Comparison of ENCODE assay signal across 8 cellular contexts in the genomic region with DNA sequence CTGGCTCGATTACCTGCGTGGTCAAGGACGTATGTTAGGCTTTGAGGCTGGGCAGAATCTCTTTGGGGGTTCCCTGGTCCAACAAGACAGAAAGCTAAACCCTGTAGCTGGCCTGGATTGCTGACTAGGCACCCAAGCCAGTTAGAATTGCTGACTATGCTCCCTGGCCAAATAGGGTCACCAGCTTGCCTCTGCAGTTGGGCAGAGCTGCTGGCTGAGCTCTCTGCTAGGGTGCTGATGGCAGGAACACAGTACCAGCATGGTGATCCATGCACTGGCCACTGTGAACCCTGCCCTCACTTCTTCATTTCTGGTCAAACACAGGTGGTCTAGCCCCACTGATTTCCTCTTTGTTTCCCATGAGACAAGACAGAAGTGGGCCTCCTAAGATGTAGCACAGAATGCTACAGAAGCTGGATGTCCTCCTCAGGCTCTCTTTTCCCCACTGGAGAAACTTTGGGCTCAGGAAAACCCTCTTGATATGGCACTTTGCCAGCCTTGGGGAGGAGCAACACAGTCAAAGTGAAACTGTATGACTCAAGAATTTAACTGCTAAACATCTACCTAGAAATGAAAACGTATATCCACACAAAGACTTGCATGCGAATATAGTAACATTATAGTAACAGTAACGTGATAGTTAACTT.
A peak's percentile ranks its signal among the peaks of the same experiment; 100 is the strongest.
DNase-seq lines count a peak whose midpoint lies in the region; ATAC-seq and TF ChIP-seq lines count a peak whose summit lies in the region.

No MANE protein-coding gene starts in this region.

- peak overlapping the region; percentile 0 for H3K4me2 ChIP-seq in Loucy (ENCODE audit: low read depth, low read length, poor library complexity, severe bottlenecking)

- peak overlapping the region; percentile 83 to 93 for H3K27ac Mint-ChIP-seq in stimulated activated naive CD8-positive, alpha-beta T cell treated with anti-CD3 and anti-CD28 coated beads, Interleukin-15, amount 100 ng/mL, for 72 hours

- peaks cover 25% of the 10 kb centered on the region for H3K79me2 ChIP-seq in Loucy (ENCODE audit: insufficient read depth, low read length)

- H3K9me3 Mint-ChIP-seq in stimulated activated naive CD8-positive, alpha-beta T cell treated with anti-CD3 and anti-CD28 coated beads, Interleukin-15, amount 100 ng/mL, for 72 hours = peaks cover 38 to 46% of the 10 kb centered on the region in 2 donors

- ATAC-seq in stimulated activated naive CD8-positive, alpha-beta T cell treated with anti-CD3 and anti-CD28 coated beads, Interleukin-15, amount 100 ng/mL, for 72 hours = peak; percentile 75

- H3K9me2 ChIP-seq in Loucy (replicated peaks; ENCODE audit: low read depth, low read length) = no peaks in the 10 kb centered on the region

- H4K20me1 ChIP-seq in Loucy (ENCODE audit: insufficient read depth, low read length, poor library complexity, severe bottlenecking) = no peaks in the 10 kb centered on the region

- H3K27me3 ChIP-seq in Loucy (ENCODE audit: insufficient read depth, low read length, poor library complexity, severe bottlenecking) (no peaks in the 10 kb centered on the region), adipocyte (replicated peaks; ENCODE audit: control insufficient read depth, insufficient read depth, low read length) (no peaks in the 10 kb centered on the region)

- H3K9me3 ChIP-seq in Loucy (ENCODE audit: insufficient read depth, low read depth, low read length) (peaks cover 16% of the 10 kb centered on the region), adipocyte (ENCODE audit: control insufficient read depth, low read length) (no peaks in the 10 kb centered on the region)

- H3K4me1 ChIP-seq in Loucy (ENCODE audit: insufficient read depth, low read length, poor library complexity, severe bottlenecking) (peaks cover 17% of the 10 kb centered on the region), adipocyte (ENCODE audit: control insufficient read depth, insufficient read depth, low read length) (peaks cover 8% of the 10 kb centered on the region)

- H3K9ac ChIP-seq in Loucy (ENCODE audit: low read depth, low read length, poor library complexity, severe bottlenecking) (no peak overlapping the region), adipocyte (ENCODE audit: low read length) (no peak overlapping the region)

- H3K4me3 Mint-ChIP-seq in stimulated activated naive CD8-positive, alpha-beta T cell treated with anti-CD3 and anti-CD28 coated beads, Interleukin-15, amount 100 ng/mL, for 72 hours = peak overlapping the region; percentile 43 to 81

- H3K4me1 Mint-ChIP-seq in stimulated activated naive CD8-positive, alpha-beta T cell treated with anti-CD3 and anti-CD28 coated beads, Interleukin-15, amount 100 ng/mL, for 72 hours = peaks cover 79% of the 10 kb centered on the region

- no peaks in the 10 kb centered on the region for H3F3A ChIP-seq in Loucy (ENCODE audit: low read depth)

- peak; percentile 38 to 49 for DNase-seq in stimulated activated CD4-positive, alpha-beta T cell treated with anti-CD3 and anti-CD28 coated beads, Interleukin-2, amount 100 ng/mL, for 24 hours
- DNase-seq in stimulated activated CD4-positive, alpha-beta T cell treated with anti-CD3 and anti-CD28 coated beads, Interleukin-2, amount 100 ng/mL, for 48 hours = no peak
- peak; percentile 12 for DNase-seq in adipocyte (ENCODE audit: low read depth)
- peak; percentile 37 to 52 for DNase-seq in stimulated activated naive CD8-positive, alpha-beta T cell treated with anti-CD3 and anti-CD28 coated beads, Interleukin-15, amount 100 ng/mL, for 72 hours
- no peak for DNase-seq in Ammon's horn (ENCODE audit: low spot score)
- DNase-seq in hippocampal formation (lab: John Stamatoyannopoulos, UW) = no peak
- DNase-seq in NCI-H748 (lab: John Stamatoyannopoulos, UW; ENCODE audit: unreplicated experiment) = no peak

- H3K36me3 ChIP-seq in Loucy (ENCODE audit: insufficient read depth, low read length) = peaks cover 16% of the 10 kb centered on the region
- H3K36me3 ChIP-seq in adipocyte (ENCODE audit: control insufficient read depth, insufficient read depth, low read length, severe bottlenecking) = no peaks in the 10 kb centered on the region

- no peaks in the 10 kb centered on the region for H3K27me3 Mint-ChIP-seq in stimulated activated naive CD8-positive, alpha-beta T cell treated with anti-CD3 and anti-CD28 coated beads, Interleukin-15, amount 100 ng/mL, for 72 hours

- TF ChIP-seq CTCF in Loucy (conservative IDR thresholded peaks at IDR 0.05; ENCODE audit: low read length) = no peak

- H2AFZ ChIP-seq in Loucy (ENCODE audit: low read length) = no peak overlapping the region

- H3K4me3 ChIP-seq in Loucy (ENCODE audit: low read length, poor library complexity, severe bottlenecking) (no peak overlapping the region), adipocyte (ENCODE audit: low read length) (no peak overlapping the region)

Comparison
In these comparisons a context has a peak if more than half of its experiments do, and no peak if none do; other contexts are left out.
1. DNase-seq: peak in stimulated activated CD4-positive, alpha-beta T cell treated with anti-CD3 and anti-CD28 coated beads, Interleukin-2, amount 100 ng/mL, for 24 hours (2 of 2), adipocyte (single experiment) and stimulated activated naive CD8-positive, alpha-beta T cell treated with anti-CD3 and anti-CD28 coated beads, Interleukin-15, amount 100 ng/mL, for 72 hours (2 of 2); none in stimulated activated CD4-positive, alpha-beta T cell treated with anti-CD3 and anti-CD28 coated beads, Interleukin-2, amount 100 ng/mL, for 48 hours (0 of 2), Ammon's horn (single experiment), hippocampal formation (0 of 2) and NCI-H748 (single experiment).